Comparison of ENCODE assay signal across 27 cellular contexts in genomic region chr15:80163217-80163616, GRCh38.
"Had no signal": no experiment of that assay in that cellular context is flagged by ENCODE, and none has a peak within 500 bp of the region (broad histone marks: within the 10 kb centered on the region; RNA-seq: fewer than 3 reads in every experiment).

No MANE protein-coding gene starts in this region.

- DNase-seq: activated B cell treated with CpG ODN at 0.5 μM for 24 hours; activated CD4-positive, alpha-beta memory T cell treated with anti-CD3 and anti-CD28 coated beads for 36 hours; activated CD4-positive, alpha-beta T cell treated with anti-CD3 and anti-CD28 coated beads for 4 hours; activated effector memory CD4-positive, alpha-beta T cell treated with Interleukin-2 at 50 U/mL for 16 hours; activated naive CD4-positive, alpha-beta T cell treated with anti-CD3 and anti-CD28 coated beads for 36 hours; activated naive CD8-positive, alpha-beta T cell treated with anti-CD3 and anti-CD28 coated beads, Interleukin-2, amount 10 ng/mL, durations not matched to agents 7 days and 5 days; activated T-cell treated with anti-CD3 and anti-CD28 coated beads, Interleukin-2, amount 50 U/mL, for 72 hours; amygdala; cerebellar nuclear complex; cortex of kidney; mammary epithelial cell; midbrain; ovary; stimulated activated CD4-positive, alpha-beta T cell treated with anti-CD3 and anti-CD28 coated beads, Interleukin-2, amount 100 ng/mL, for 24 hours; stomach; T-helper 9 cell; testis; trophoblast cell had no signal

- FAIRE-seq: keratinocyte had no signal

- ATAC-seq: activated T-cell treated with anti-CD3 and anti-CD28 coated beads, Interleukin-2, amount 50 U/mL, for 72 hours; gastroesophageal sphincter; natural killer cell treated with Interleukin-12 subunit alpha and Interleukin-12 subunit beta and Interleukin-15 and Interleukin-18, amount 100 ng/mL, for 72 hours; stimulated activated memory B cell treated with anti-CD40 and anti-IgM and Interleukin-4, amounts not matched to agents 10 μg/mL and 1 μg/mL and 100 μg/mL, for 72 hours had no signal

- H3K4me3 ChIP-seq: gastroesophageal sphincter, ovary, prostate gland, skin epidermis, stomach, testis, vagina had no signal

- H3K9me3 ChIP-seq: gastroesophageal sphincter, neutrophil, ovary, prostate gland, stomach, testis, vagina had no signal

- H3K36me3 ChIP-seq: neutrophil, ovary, prostate gland had no signal

- H3K27me3 ChIP-seq: gastroesophageal sphincter, neutrophil, ovary, stomach, testis, vagina had no signal

- H3K27ac ChIP-seq: epithelial cell of prostate, gastroesophageal sphincter, neutrophil, ovary, prostate gland, skin epidermis, testis, vagina had no signal
